ENCODE assay signal across 15 cellular contexts in genomic region chr17:78682363-78682762, GRCh38.
DNase-seq lines count a peak whose midpoint lies in the region; ATAC-seq, FAIRE-seq and TF ChIP-seq lines count a peak whose summit lies in the region.
"Had no signal": no experiment of that assay in that cellular context is flagged by ENCODE, and none has a peak within 500 bp of the region (broad histone marks: within the 10 kb centered on the region; RNA-seq: fewer than 3 reads in every experiment).

No MANE protein-coding gene starts in this region.

- H3K4me1 ChIP-seq in CD8-positive, alpha-beta memory T cell (ENCODE audit: insufficient read depth, low read length) = no peaks in the 10 kb centered on the region
- H3K4me1 ChIP-seq in H9 (ENCODE audit: insufficient read depth, low read length) (no peaks in the 10 kb centered on the region), astrocyte (ENCODE audit: insufficient read depth, low read length) (peaks cover 20% of the 10 kb centered on the region)

- CTCF ChIA-PET in CD8-positive, alpha-beta memory T cell (lab: Charles Lee) = no interaction called here

- no peak overlapping the region for H2AFZ ChIP-seq in H9 (ENCODE audit: low read length)
- H2AFZ ChIP-seq in astrocyte (ENCODE audit: low read depth, low read length) = no peak overlapping the region

- H3K14ac ChIP-seq in H9 (ENCODE audit: insufficient read depth, low read length) = no peak overlapping the region

- no peak overlapping the region for H2BK120ac ChIP-seq in H9 (ENCODE audit: low read depth, low read length, poor library complexity, severe bottlenecking)

- H3T11ph ChIP-seq in H9 (ENCODE audit: low read length) = no peak overlapping the region

- H3K27me3 ChIP-seq in CD8-positive, alpha-beta memory T cell (ENCODE audit: insufficient read depth, low read length, poor library complexity, severe bottlenecking) = no peaks in the 10 kb centered on the region
- H3K27me3 ChIP-seq in H9 (ENCODE audit: insufficient read depth, low read length) (no peaks in the 10 kb centered on the region), astrocyte (ENCODE audit: insufficient read depth, low read length) (no peaks in the 10 kb centered on the region)

- WGBS in H9 (ENCODE audit: extremely low coverage, insufficient read length, low lambda C conversion rate) = no CpG with 5 or more reads among the region's 2 CpGs

- peak overlapping the region in 6 of 8 donors; percentile 4 to 90 (median 57) for H3K27ac Mint-ChIP-seq in CD8-positive, alpha-beta memory T cell
- H3K27ac Mint-ChIP-seq in H9 (no peak overlapping the region), astrocyte (ENCODE audit: unreplicated experiment) (no peak overlapping the region)
- peak overlapping the region in 8 of 10 donors; percentile 12 to 82 (median 42) for H3K27ac Mint-ChIP-seq in naive thymus-derived CD8-positive, alpha-beta T cell

- no peaks in the 10 kb centered on the region for H3K9me3 Mint-ChIP-seq in CD8-positive, alpha-beta memory T cell
- no peaks in the 10 kb centered on the region for H3K9me3 Mint-ChIP-seq in H9
- H3K9me3 Mint-ChIP-seq in astrocyte (ENCODE audit: unreplicated experiment) = no peaks in the 10 kb centered on the region
- no peaks in the 10 kb centered on the region for H3K9me3 Mint-ChIP-seq in naive thymus-derived CD8-positive, alpha-beta T cell

- H3K79me2 ChIP-seq in H9 (ENCODE audit: insufficient read depth, low read length) (no peaks in the 10 kb centered on the region), astrocyte (ENCODE audit: insufficient read depth, low read length) (no peaks in the 10 kb centered on the region)

- no peak overlapping the region for H3K4me3 Mint-ChIP-seq in CD8-positive, alpha-beta memory T cell
- H3K4me3 Mint-ChIP-seq in H9 (no peak overlapping the region), astrocyte (ENCODE audit: unreplicated experiment) (peak overlapping the region; percentile 27)
- peak overlapping the region in 1 of 10 donors; percentile 54 for H3K4me3 Mint-ChIP-seq in naive thymus-derived CD8-positive, alpha-beta T cell

- H3K56ac ChIP-seq in H9 (ENCODE audit: insufficient read length, low read depth, low read length) = no peak overlapping the region

- H4K5ac ChIP-seq in H9 (ENCODE audit: insufficient read length, low read depth, low read length) = no peak overlapping the region

- H4K20me1 ChIP-seq in H9 (ENCODE audit: control insufficient read depth, insufficient read depth, insufficient read length) (peaks cover 2% of the 10 kb centered on the region), astrocyte (ENCODE audit: insufficient read depth, low read length) (no peaks in the 10 kb centered on the region)

- no peak overlapping the region for H4K91ac ChIP-seq in H9 (ENCODE audit: insufficient read length, low read depth, low read length)

- H3K18ac ChIP-seq in H9 (ENCODE audit: insufficient read length, low read depth, low read length) = no peak overlapping the region

- H3K79me1 ChIP-seq in H9 (ENCODE audit: insufficient read depth, low read depth, low read length, poor library complexity, severe bottlenecking) = no peaks in the 10 kb centered on the region

- DNase-seq in CD8-positive, alpha-beta memory T cell = no peak
- DNase-seq in H9 (peak; percentile 28), astrocyte (ENCODE audit: low read depth) (no peak), NCI-H2227 (lab: John Stamatoyannopoulos, UW; ENCODE audit: unreplicated experiment) (no peak)
- DNase-seq in naive thymus-derived CD8-positive, alpha-beta T cell = no peak
- DNase-seq: activated effector memory CD4-positive, alpha-beta T cell treated with anti-CD3 and anti-CD28 coated beads, Interleukin-2, amount 50 U/mL, for 16 hours; foreskin melanocyte; left cardiac atrium; NCI-H1417 treated with DMSO at 0.1 percent for 48 hours; NCI-H2227 treated with DMSO at 0.1 percent for 48 hours; stimulated activated CD4-positive, alpha-beta T cell treated with anti-CD3 and anti-CD28 coated beads, Interleukin-4, amount 100 ng/mL, for 1 hour had no signal

- no peak overlapping the region for H3K4ac ChIP-seq in H9 (ENCODE audit: low read depth, low read length)

- H3K4me1 Mint-ChIP-seq in CD8-positive, alpha-beta memory T cell = peaks cover 0 to 5% (median 0%) of the 10 kb centered on the region in 3 donors
- H3K4me1 Mint-ChIP-seq in H9 (peaks cover 19 to 31% of the 10 kb centered on the region in 2 experiments), astrocyte (ENCODE audit: low read depth, unreplicated experiment) (peaks cover 34% of the 10 kb centered on the region)
- H3K4me1 Mint-ChIP-seq in naive thymus-derived CD8-positive, alpha-beta T cell = peaks cover 3 to 15% (median 11%) of the 10 kb centered on the region in 4 donors

- no peak overlapping the region for H3K9ac ChIP-seq in H9 (ENCODE audit: extremely low read depth, insufficient read length, low read length)
- no peak overlapping the region for H3K9ac ChIP-seq in astrocyte (ENCODE audit: low read length)

- H3K4me3 ChIP-seq in CD8-positive, alpha-beta memory T cell (ENCODE audit: low read length) = no peak overlapping the region
- H3K4me3 ChIP-seq in astrocyte (ENCODE audit: insufficient read depth, low read depth, low read length) = no peak overlapping the region
- H3K4me3 ChIP-seq: coronary artery had no signal

- no peak for ATAC-seq in naive thymus-derived CD8-positive, alpha-beta T cell
- no peak for ATAC-seq in HG02798 (IDR thresholded peaks at IDR 0.05; ENCODE audit: poor library complexity, unreplicated experiment)
- ATAC-seq in HG03378 (IDR thresholded peaks at IDR 0.05; ENCODE audit: unreplicated experiment) = no peak
- ATAC-seq: left cardiac atrium had no signal

- H3K27ac ChIP-seq in CD8-positive, alpha-beta memory T cell (ENCODE audit: low read depth, low read length) = no peak overlapping the region
- H3K27ac ChIP-seq in H9 (ENCODE audit: insufficient read length, low read depth, low read length) = no peak overlapping the region
- no peak overlapping the region for H3K27ac ChIP-seq in astrocyte (ENCODE audit: low read depth, low read length)
- H3K27ac ChIP-seq: coronary artery had no signal

- TF ChIP-seq CTCF in H9 (conservative IDR thresholded peaks at IDR 0.05) (no peak), astrocyte (IDR thresholded peaks at IDR 0.05; ENCODE audit: insufficient read depth, low read depth, low read length) (no peak)

- H4K8ac ChIP-seq in H9 (replicated peaks; ENCODE audit: insufficient read length, low read depth, low read length) = no peak overlapping the region

- peak overlapping the region; percentile 33 for H2BK5ac ChIP-seq in H9 (ENCODE audit: insufficient read length, low read length)

- H3K27me3 Mint-ChIP-seq in CD8-positive, alpha-beta memory T cell = no peaks in the 10 kb centered on the region
- no peaks in the 10 kb centered on the region for H3K27me3 Mint-ChIP-seq in H9 (ENCODE audit: low read depth)
- no peaks in the 10 kb centered on the region for H3K27me3 Mint-ChIP-seq in astrocyte (ENCODE audit: low read depth, unreplicated experiment)
- H3K27me3 Mint-ChIP-seq in naive thymus-derived CD8-positive, alpha-beta T cell = no peaks in the 10 kb centered on the region

- no peaks in the 10 kb centered on the region for H3K9me3 ChIP-seq in CD8-positive, alpha-beta memory T cell (ENCODE audit: low read length)
- no peaks in the 10 kb centered on the region for H3K9me3 ChIP-seq in H9 (ENCODE audit: control insufficient read depth, low read depth, low read length)
- no peaks in the 10 kb centered on the region for H3K9me3 ChIP-seq in astrocyte (ENCODE audit: insufficient read depth, low read depth, low read length)

- H2AK5ac ChIP-seq in H9 (ENCODE audit: insufficient read length, low read length) = peak overlapping the region; percentile 19

- H3K23ac ChIP-seq in H9 (ENCODE audit: insufficient read length, low read depth, low read length) = no peak overlapping the region

- peaks cover 6 to 87% (median 24%) of the 10 kb centered on the region in 3 donors for H3K36me3 Mint-ChIP-seq in CD8-positive, alpha-beta memory T cell
- H3K36me3 Mint-ChIP-seq in H9 (ENCODE audit: insufficient read depth in 1 of 3, low read depth in 3 of 3) (peaks cover 0 to 10% (median 8%) of the 10 kb centered on the region in 3 experiments; a peak in 4 of 7 replicates), astrocyte (ENCODE audit: low read depth, unreplicated experiment) (peaks cover 20% of the 10 kb centered on the region)
- peaks cover 0 to 94% (median 15%) of the 10 kb centered on the region in 3 donors for H3K36me3 Mint-ChIP-seq in naive thymus-derived CD8-positive, alpha-beta T cell

- no peak overlapping the region for H2BK15ac ChIP-seq in H9 (ENCODE audit: low read depth, low read length)

- H3K36me3 ChIP-seq in CD8-positive, alpha-beta memory T cell (ENCODE audit: insufficient read depth, low read length) = peaks cover 68% of the 10 kb centered on the region
- H3K36me3 ChIP-seq in astrocyte (ENCODE audit: insufficient read depth, low read length) = peaks cover 3% of the 10 kb centered on the region

- POLR2A ChIA-PET in CD8-positive, alpha-beta memory T cell (lab: Charles Lee) = no interaction called here
- POLR2A ChIA-PET in naive thymus-derived CD8-positive, alpha-beta T cell (lab: Charles Lee) = interaction anchor here (0.6 kb wide), 1 partner anchor 117 kb away, joined by 3 read pairs; no protein-coding TSS in a partner anchor

- H2BK12ac ChIP-seq in H9 (ENCODE audit: insufficient read length, low read depth, low read length) = no peak overlapping the region

- no peak overlapping the region for H2BK20ac ChIP-seq in H9 (ENCODE audit: low read depth, low read length, poor library complexity, severe bottlenecking)

- H3K23me2 ChIP-seq in H9 (ENCODE audit: insufficient read length, low read depth, low read length, poor library complexity, severe bottlenecking) = no peaks in the 10 kb centered on the region

- no peak overlapping the region for H3K4me2 ChIP-seq in H9 (ENCODE audit: insufficient read depth, insufficient read length, low read length)
- no peak overlapping the region for H3K4me2 ChIP-seq in astrocyte (ENCODE audit: low read length)

- no peak for FAIRE-seq in astrocyte (lab: Jason Lieb, UNC)
- FAIRE-seq: RCC 7860 had no signal

Comparison
In these comparisons a context has a peak if more than half of its experiments do, and no peak if none do; other contexts are left out.
1. H3K27ac Mint-ChIP-seq: peak in CD8-positive, alpha-beta memory T cell (6 of 8) and naive thymus-derived CD8-positive, alpha-beta T cell (8 of 10); none in H9 (0 of 3) and astrocyte (single experiment).